In genomic region chr15:56929933-56930332, GRCh38 we compare ENCODE assay signal across 18 cellular contexts. TPM values are rescaled to one million over a fixed set of nuclear protein-coding genes. Genes with fewer than 3 reads are reported as not detected.
DNase-seq lines count a peak whose midpoint lies in the region; ATAC-seq and TF ChIP-seq lines count a peak whose summit lies in the region.
"Had no signal": no experiment of that assay in that cellular context is flagged by ENCODE, and none has a peak within 500 bp of the region (broad histone marks: within the 10 kb centered on the region; RNA-seq: fewer than 3 reads in every experiment).

No MANE protein-coding gene starts in this region.

- no peak overlapping the region for H3K27ac ChIP-seq in CD4-positive, CD25-positive, alpha-beta regulatory T cell (ENCODE audit: insufficient read depth, low read length, poor library complexity, severe bottlenecking)
- peak overlapping the region; percentile 12 for H3K27ac ChIP-seq in GM23248
- no peak overlapping the region for H3K27ac ChIP-seq in mesendoderm (ENCODE audit: low read depth, low read length)
- H3K27ac ChIP-seq: neural progenitor cell, PC-9, right lobe of liver had no signal

- DNase-seq in CD4-positive, CD25-positive, alpha-beta regulatory T cell, result no peak
- peak; percentile 20 for DNase-seq in GM23248
- no peak for DNase-seq in mesendoderm
- DNase-seq in GM10248 (ENCODE audit: extremely low spot score), result no peak
- DNase-seq in GM19238 (ENCODE audit: insufficient read length, low spot score), result no peak
- no peak for DNase-seq in NCI-H510A treated with DMSO at 0.1 percent for 48 hours (lab: John Stamatoyannopoulos, UW)
- DNase-seq: effector memory CD8-positive, alpha-beta T cell; NCI-H146; NCI-H446; PC-9; right lobe of liver; stimulated activated CD4-positive, alpha-beta T cell treated with anti-CD3 and anti-CD28 coated beads, Interleukin-4, amount 100 ng/mL, for 4 hours had no signal

- H3K27me3 ChIP-seq in CD4-positive, CD25-positive, alpha-beta regulatory T cell (ENCODE audit: control insufficient read depth, insufficient read depth, low read length), result no peaks in the 10 kb centered on the region
- H3K27me3 ChIP-seq in GM23248 (replicated peaks; ENCODE audit: insufficient read depth) (no peaks in the 10 kb centered on the region), mesendoderm (ENCODE audit: insufficient read depth, low read length, poor library complexity) (no peaks in the 10 kb centered on the region)
- H3K27me3 ChIP-seq: breast epithelium, neural progenitor cell, right lobe of liver had no signal

- CTCF ChIA-PET in GM10248 (lab: Yijun Ruan, JAX), result interaction anchor here (1.0 to 2.0 kb wide), 3 partner anchors 13 to 208 kb away, joined by 3 to 5 read pairs (median 3); no protein-coding TSS in a partner anchor

- H3K56ac ChIP-seq in mesendoderm (ENCODE audit: low read length), result no peak overlapping the region

- no peak overlapping the region for H3K18ac ChIP-seq in mesendoderm (ENCODE audit: low read length)

- peak overlapping the region; percentile 11 for H3K4me2 ChIP-seq in GM23248 (ENCODE audit: unreplicated experiment)
- H3K4me2 ChIP-seq in mesendoderm (ENCODE audit: low read length), result no peak overlapping the region
- H3K4me2 ChIP-seq: neural progenitor cell, PC-9 had no signal

- no peak overlapping the region for H2BK120ac ChIP-seq in mesendoderm (ENCODE audit: low read depth, low read length)

- H4K20me1 ChIP-seq in GM23248 (ENCODE audit: insufficient read depth), result peaks cover 21% of the 10 kb centered on the region

- in situ Hi-C loops in GM23248 (cut with MboI), result no loop called here

- H2BK15ac ChIP-seq in mesendoderm (replicated peaks; ENCODE audit: low read depth), result no peak overlapping the region

- no peaks in the 10 kb centered on the region for H3K9me3 ChIP-seq in CD4-positive, CD25-positive, alpha-beta regulatory T cell (ENCODE audit: control insufficient read depth in 2 of 2, low read length in 2 of 2)
- H3K9me3 ChIP-seq in GM23248 (ENCODE audit: low read depth), result no peaks in the 10 kb centered on the region
- H3K9me3 ChIP-seq: breast epithelium, right lobe of liver had no signal

- no peak for TF ChIP-seq CTCF in GM10248 (IDR thresholded peaks at IDR 0.05; ENCODE audit: control extremely low read depth, extremely low read depth, low read depth, missing control alignments)

- H3K4me3 ChIP-seq in CD4-positive, CD25-positive, alpha-beta regulatory T cell (ENCODE audit: low read depth, low read length), result no peak overlapping the region
- H3K4me3 ChIP-seq in GM23248, result no peak overlapping the region
- H3K4me3 ChIP-seq in mesendoderm (ENCODE audit: low read length), result no peak overlapping the region
- H3K4me3 ChIP-seq: breast epithelium, lung, neural progenitor cell, PC-9, right lobe of liver had no signal

- H3K79me1 ChIP-seq in mesendoderm (ENCODE audit: low read length), result peaks cover 6% of the 10 kb centered on the region

- peaks cover 50% of the 10 kb centered on the region for H3K4me1 ChIP-seq in CD4-positive, CD25-positive, alpha-beta regulatory T cell (ENCODE audit: control insufficient read depth, insufficient read depth, low read length, poor library complexity, severe bottlenecking)
- H3K4me1 ChIP-seq in GM23248 (ENCODE audit: insufficient read depth) (peaks cover 34% of the 10 kb centered on the region), mesendoderm (ENCODE audit: control insufficient read depth, low read depth, low read length) (no peaks in the 10 kb centered on the region)
- H3K4me1 ChIP-seq: breast epithelium had no signal

- H3K27ac Mint-ChIP-seq in CD4-positive, CD25-positive, alpha-beta regulatory T cell, result peak overlapping the region; percentile 2 to 85 (median 82)
- peak overlapping the region; percentile 56 for H3K27ac Mint-ChIP-seq in activated naive CD8-positive, alpha-beta T cell
- H3K27ac Mint-ChIP-seq: effector memory CD8-positive, alpha-beta T cell; neural progenitor cell had no signal

- no peak overlapping the region for H3K4ac ChIP-seq in mesendoderm (ENCODE audit: low read depth, low read length)

- no peak overlapping the region for H3K9ac ChIP-seq in GM23248
- H3K9ac ChIP-seq in mesendoderm (ENCODE audit: low read length), result no peak overlapping the region
- H3K9ac ChIP-seq: neural progenitor cell had no signal

- H3K9me2 ChIP-seq in GM23248 (ENCODE audit: insufficient read depth), result no peaks in the 10 kb centered on the region

- peaks cover 25% of the 10 kb centered on the region for H3K36me3 Mint-ChIP-seq in CD4-positive, CD25-positive, alpha-beta regulatory T cell
- peaks cover 22% of the 10 kb centered on the region for H3K36me3 Mint-ChIP-seq in activated naive CD8-positive, alpha-beta T cell

- no peak overlapping the region for H2AK5ac ChIP-seq in mesendoderm (ENCODE audit: low read length)

- no peaks in the 10 kb centered on the region for H3K27me3 Mint-ChIP-seq in CD4-positive, CD25-positive, alpha-beta regulatory T cell
- H3K27me3 Mint-ChIP-seq in activated naive CD8-positive, alpha-beta T cell, result no peaks in the 10 kb centered on the region
- H3K27me3 Mint-ChIP-seq: effector memory CD8-positive, alpha-beta T cell; IgD-negative memory B cell had no signal

- no peak for ATAC-seq in CD4-positive, CD25-positive, alpha-beta regulatory T cell (ENCODE audit: low read depth in 2 of 2)
- ATAC-seq in HG02642 (IDR thresholded peaks at IDR 0.05; ENCODE audit: poor library complexity, unreplicated experiment), result no peak
- ATAC-seq: effector memory CD8-positive, alpha-beta T cell; right lobe of liver had no signal

- H3K36me3 ChIP-seq in CD4-positive, CD25-positive, alpha-beta regulatory T cell (ENCODE audit: control insufficient read depth, insufficient read depth, low read length), result peaks cover 7% of the 10 kb centered on the region
- H3K36me3 ChIP-seq in GM23248 (ENCODE audit: low read depth), result peaks cover 3% of the 10 kb centered on the region; the same call in 1 of the 2 replicates
- H3K36me3 ChIP-seq in mesendoderm (ENCODE audit: control insufficient read depth, insufficient read depth, low read length), result no peaks in the 10 kb centered on the region
- H3K36me3 ChIP-seq: breast epithelium, neural progenitor cell, right lobe of liver had no signal

- H4K8ac ChIP-seq in mesendoderm (ENCODE audit: low read depth, low read length), result no peak overlapping the region

- H3K79me2 ChIP-seq in GM23248 (ENCODE audit: insufficient read depth) (peaks cover 98% of the 10 kb centered on the region), mesendoderm (ENCODE audit: control insufficient read depth, insufficient read depth, low read length) (peaks cover 39% of the 10 kb centered on the region)

- 96 to 98% methylated on average over 3 of the region's 3 CpGs for WGBS in GM23248 (ENCODE audit: low coverage in 1 of 2, low lambda C conversion rate in 2 of 2, missing lambda C conversion rate in 2 of 2), 2 experiments
- WGBS in mesendoderm (ENCODE audit: extremely low coverage, insufficient coverage, low lambda C conversion rate), result no CpG with 5 or more reads among the region's 3 CpGs

- H2AFZ ChIP-seq in GM23248, result no peak overlapping the region
- H2AFZ ChIP-seq: neural progenitor cell, PC-9 had no signal

- peaks cover 0 to 2% (median 0%) of the 10 kb centered on the region in 7 donors for H3K9me3 Mint-ChIP-seq in CD4-positive, CD25-positive, alpha-beta regulatory T cell
- H3K9me3 Mint-ChIP-seq in activated naive CD8-positive, alpha-beta T cell (ENCODE audit: low read depth), result no peaks in the 10 kb centered on the region
- H3K9me3 Mint-ChIP-seq: effector memory CD8-positive, alpha-beta T cell; IgD-negative memory B cell had no signal

- POLR2A ChIA-PET in GM10248 (lab: Yijun Ruan, JAX), result interaction anchor here (0.7 kb wide), 1 partner anchor 9 kb away, joined by 3 read pairs; no protein-coding TSS in a partner anchor

- no peak overlapping the region for H4K5ac ChIP-seq in mesendoderm (ENCODE audit: low read length)

- H3F3A ChIP-seq in GM23248 (ENCODE audit: insufficient read depth), result peaks cover 27% of the 10 kb centered on the region

- H3K4me3 Mint-ChIP-seq in CD4-positive, CD25-positive, alpha-beta regulatory T cell, result peak overlapping the region in 2 of 4 donors; percentile 3
- H3K4me3 Mint-ChIP-seq in activated naive CD8-positive, alpha-beta T cell, result peak overlapping the region; percentile 14
- H3K4me3 Mint-ChIP-seq: effector memory CD8-positive, alpha-beta T cell; neural progenitor cell had no signal

- no peak overlapping the region for H2BK5ac ChIP-seq in mesendoderm (ENCODE audit: low read length)

- H3K23ac ChIP-seq in mesendoderm (ENCODE audit: low read length), result peak overlapping the region; percentile 66

- H3K4me1 Mint-ChIP-seq in CD4-positive, CD25-positive, alpha-beta regulatory T cell, result peaks cover 54 to 88% (median 73%) of the 10 kb centered on the region in 4 donors
- peaks cover 84% of the 10 kb centered on the region for H3K4me1 Mint-ChIP-seq in activated naive CD8-positive, alpha-beta T cell (ENCODE audit: low read depth)

RNA-seq across cellular contexts. Expression of gene TCF12, which starts 11.5 kb away (rescaled TPM):
- total RNA-seq in CD4-positive, CD25-positive, alpha-beta regulatory T cell, result 83.7 TPM
- 10 to 100 TPM; 45.7 to 71.6 (median 63.7) TPM for polyA plus RNA-seq in CD4-positive, CD25-positive, alpha-beta regulatory T cell
- total RNA-seq in GM23248 (2014; rRNA removed; shearing (Covaris generic)), result 58.6 and 63.5 TPM in 2 replicates
- polyA plus RNA-seq in GM23248 (2016; fragmentation: Nextera tagmentation; extraction: Ambion mirVana), result 46.3 and 53.6 TPM in 2 replicates
- polyA plus RNA-seq in mesendoderm (2013, experiment 1 of 2), result 42.7 TPM
- 38.4 TPM for polyA plus RNA-seq in mesendoderm (2013, experiment 2 of 2)
